Comparison of ENCODE assay signal across 29 cellular contexts in the genomic region with DNA sequence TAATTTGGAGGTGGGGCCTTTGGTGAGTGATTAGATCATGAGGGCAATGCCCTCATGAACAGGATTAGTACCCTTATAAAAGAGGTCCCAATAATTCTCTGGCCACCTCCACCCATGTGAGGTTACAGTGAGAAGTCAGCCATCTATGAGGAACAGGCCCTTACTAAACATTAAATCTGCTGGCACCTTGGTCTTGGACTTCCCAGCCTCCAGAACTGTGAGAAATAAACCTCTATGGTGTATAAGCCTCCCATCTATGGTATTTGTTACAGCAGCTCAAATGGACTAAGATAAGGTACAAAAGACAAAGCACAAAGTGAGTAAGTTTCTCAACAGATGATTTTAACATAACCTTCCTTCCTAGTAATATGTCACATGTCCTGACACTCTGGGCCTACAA.
"Had no signal": no experiment of that assay in that cellular context is flagged by ENCODE, and none has a peak within 500 bp of the region (broad histone marks: within the 10 kb centered on the region; RNA-seq: fewer than 3 reads in every experiment).

No MANE protein-coding gene starts in this region.

- H3K36me3 ChIP-seq: breast epithelium, cardiac muscle cell had no signal

- H3K4me1 ChIP-seq: ascending aorta, breast epithelium, esophagus squamous epithelium had no signal

- DNase-seq: activated B cell treated with CpG ODN at 0.5 μM for 24 hours; activated CD4-positive, alpha-beta T cell treated with anti-CD3 and anti-CD28 coated beads for 48 hours; activated CD4-positive, alpha-beta T cell treated with anti-CD3 and anti-CD28 coated beads, Interleukin-2, amount 50 U/mL, for 1 hour; activated CD4-positive, alpha-beta T cell treated with anti-CD3 and anti-CD28 coated beads, Interleukin-2, amount 50 U/mL, for 48 hours; activated gamma-delta T cell; activated naive CD4-positive, alpha-beta T cell; activated naive CD4-positive, alpha-beta T cell treated with anti-CD3 and anti-CD28 coated beads, Interleukin-2, amount 10 ng/mL, durations not matched to agents 7 days and 5 days; activated naive CD8-positive, alpha-beta T cell treated with anti-CD3 and anti-CD28 coated beads, Interleukin-2, amount 10 ng/mL, durations not matched to agents 7 days and 5 days; activated T-cell treated with anti-CD3 and anti-CD28 coated beads, Interleukin-2, amount 50 U/mL, for 48 hours; central memory CD4-positive, alpha-beta T cell; dorsolateral prefrontal cortex; effector memory CD4-positive, alpha-beta T cell; esophagus squamous epithelium; foreskin melanocyte; T-helper 1 cell; T-helper 17 cell; T1000; WERI-Rb-1 had no signal

- H3K27ac ChIP-seq: ascending aorta, breast epithelium, cardiac muscle cell, coronary artery, dorsolateral prefrontal cortex, epithelial cell of prostate, esophagus squamous epithelium, gastroesophageal sphincter, WERI-Rb-1 had no signal

- H3K9me3 ChIP-seq: breast epithelium, esophagus squamous epithelium, gastroesophageal sphincter had no signal

- H3K9me3 Mint-ChIP-seq: activated naive CD4-positive, alpha-beta T cell treated with anti-CD3 and anti-CD28 coated beads, Interleukin-2, amount 10 ng/mL, durations not matched to agents 7 days and 5 days; dendritic cell treated with granulocyte-macrophage colony-stimulating factor and Interleukin-4, amounts not matched to agents 40 ng/mL and 50 ng/mL, for 4 days had no signal

- H3K4me3 ChIP-seq: ascending aorta, breast epithelium, cardiac muscle cell, coronary artery, dorsolateral prefrontal cortex, esophagus squamous epithelium, gastroesophageal sphincter had no signal

- H3K27ac Mint-ChIP-seq: activated B cell treated with CpG ODN at 0.5 μM for 24 hours; activated naive CD4-positive, alpha-beta T cell treated with anti-CD3 and anti-CD28 coated beads, Interleukin-2, amount 10 ng/mL, durations not matched to agents 7 days and 5 days; activated naive CD4-positive, alpha-beta T cell treated with anti-CD3 and anti-CD28 coated beads, Interleukin-2, amount 50 U/mL, for 72 hours; activated naive CD8-positive, alpha-beta T cell treated with anti-CD3 and anti-CD28 coated beads, Interleukin-2, amount 10 ng/mL, durations not matched to agents 7 days and 5 days; dendritic cell treated with granulocyte-macrophage colony-stimulating factor and Interleukin-4, amounts not matched to agents 40 ng/mL and 50 ng/mL, for 4 days; T-helper 17 cell; T-helper 2 cell treated with Interferon-gamma antibody and Interleukin-4, amounts not matched to agents 5 μg/mL and 100 μg/mL, for 36 hours had no signal

- H3K4me3 Mint-ChIP-seq: activated B cell treated with CpG ODN at 0.5 μM for 24 hours; activated naive CD4-positive, alpha-beta T cell treated with anti-CD3 and anti-CD28 coated beads, Interleukin-2, amount 10 ng/mL, durations not matched to agents 7 days and 5 days; activated naive CD8-positive, alpha-beta T cell treated with anti-CD3 and anti-CD28 coated beads, Interleukin-2, amount 10 ng/mL, durations not matched to agents 7 days and 5 days; brain; dendritic cell treated with granulocyte-macrophage colony-stimulating factor and Interleukin-4, amounts not matched to agents 40 ng/mL and 50 ng/mL, for 4 days; T-helper 17 cell; T-helper 2 cell treated with Interferon-gamma antibody and Interleukin-4, amounts not matched to agents 5 μg/mL and 100 μg/mL, for 36 hours had no signal

- ATAC-seq: activated CD4-positive, CD25-positive, alpha-beta regulatory T cell treated with anti-CD3 and anti-CD28 coated beads, Interleukin-2, amount 50 U/mL, for 24 hours; activated naive CD4-positive, alpha-beta T cell treated with anti-CD3 and anti-CD28 coated beads, Interleukin-2, amount 50 U/mL, for 72 hours; gastroesophageal sphincter; T-helper 17 cell had no signal

- H3K27me3 Mint-ChIP-seq: activated B cell treated with CpG ODN at 0.5 μM for 24 hours; activated naive CD4-positive, alpha-beta T cell treated with anti-CD3 and anti-CD28 coated beads, Interleukin-2, amount 10 ng/mL, durations not matched to agents 7 days and 5 days; activated naive CD8-positive, alpha-beta T cell treated with anti-CD3 and anti-CD28 coated beads, Interleukin-2, amount 10 ng/mL, durations not matched to agents 7 days and 5 days; brain; dendritic cell treated with granulocyte-macrophage colony-stimulating factor and Interleukin-4, amounts not matched to agents 40 ng/mL and 50 ng/mL, for 4 days; T-helper 17 cell had no signal

- H3K27me3 ChIP-seq: ascending aorta, breast epithelium, cardiac muscle cell, dorsolateral prefrontal cortex, esophagus squamous epithelium, gastroesophageal sphincter had no signal

- H3K4me1 Mint-ChIP-seq: activated naive CD4-positive, alpha-beta T cell treated with anti-CD3 and anti-CD28 coated beads, Interleukin-2, amount 10 ng/mL, durations not matched to agents 7 days and 5 days had no signal
